In genomic region chr6:155200012-155200411, GRCh38 we compare ENCODE assay signal across 13 cellular contexts.
DNase-seq lines count a peak whose midpoint lies in the region; ATAC-seq lines count a peak whose summit lies in the region.
"Had no signal": no experiment of that assay in that cellular context is flagged by ENCODE, and none has a peak within 500 bp of the region (broad histone marks: within the 10 kb centered on the region; RNA-seq: fewer than 3 reads in every experiment).

No MANE protein-coding gene starts in this region.

- DNase-seq in memory B cell (ENCODE audit: low spot score in 2 of 2) (no peak), NCI-H774 (lab: John Stamatoyannopoulos, UW) (no peak), NCI-H187 (lab: John Stamatoyannopoulos, UW) (no peak)
- DNase-seq in stimulated activated CD4-positive, alpha-beta T cell treated with anti-CD3 and anti-CD28 coated beads, Interleukin-1b, Interleukin-23, amount 100 ng/mL, for 48 hours = no peak
- DNase-seq in NK-92 treated with Interleukin-12 subunit alpha and Interleukin-12 subunit beta, amount 100 ng/mL, for 24 hours (lab: John Stamatoyannopoulos, UW) = no peak
- DNase-seq: activated CD8-positive, alpha-beta memory T cell treated with anti-CD3 and anti-CD28 coated beads for 24 hours; CD4-positive, alpha-beta T cell; psoas muscle; T-helper 9 cell had no signal

- peaks cover 8% of the 10 kb centered on the region for H3K4me1 Mint-ChIP-seq in memory B cell

- H3K27ac Mint-ChIP-seq in memory B cell = peak overlapping the region; percentile 33
- H3K27ac Mint-ChIP-seq: activated naive CD4-positive, alpha-beta T cell treated with anti-CD3 and anti-CD28 coated beads, Interleukin-2, amount 50 U/mL, for 72 hours; CD4-positive, alpha-beta T cell had no signal

- H3K9me3 Mint-ChIP-seq in memory B cell = peaks cover 3% of the 10 kb centered on the region
- H3K9me3 Mint-ChIP-seq: CD4-positive, alpha-beta T cell had no signal

- peaks cover 5% of the 10 kb centered on the region for H3K36me3 Mint-ChIP-seq in memory B cell

- peak; percentile 69 for ATAC-seq in GM18508 (IDR thresholded peaks at IDR 0.05; ENCODE audit: insufficient read depth, unreplicated experiment)
- ATAC-seq in GM21529 (IDR thresholded peaks at IDR 0.05; ENCODE audit: unreplicated experiment) = peak; percentile 72
- ATAC-seq in HG03354 (IDR thresholded peaks at IDR 0.05; ENCODE audit: poor library complexity, severe bottlenecking, unreplicated experiment) = peak; percentile 64
- peak; percentile 81 for ATAC-seq in memory B cell (ENCODE audit: low read depth)
- ATAC-seq: activated naive CD4-positive, alpha-beta T cell treated with anti-CD3 and anti-CD28 coated beads, Interleukin-2, amount 50 U/mL, for 72 hours; psoas muscle had no signal

- peaks cover 3% of the 10 kb centered on the region for H3K27me3 Mint-ChIP-seq in memory B cell
- H3K27me3 Mint-ChIP-seq: CD4-positive, alpha-beta T cell had no signal

- H3K4me3 Mint-ChIP-seq in memory B cell = no peak overlapping the region
- H3K4me3 Mint-ChIP-seq: CD4-positive, alpha-beta T cell had no signal
